In genomic region chr7:7375538-7375937, GRCh38 we compare ENCODE assay signal across 29 cellular contexts.
"Had no signal": no experiment of that assay in that cellular context is flagged by ENCODE, and none has a peak within 500 bp of the region (broad histone marks: within the 10 kb centered on the region; RNA-seq: fewer than 3 reads in every experiment).

No MANE protein-coding gene starts in this region.

- H3K27me3 ChIP-seq: neural progenitor cell, ovary, right lobe of liver, sigmoid colon, spleen, suprapubic skin, testis, tibial artery, transverse colon, upper lobe of right lung, uterus had no signal

- H3K27ac ChIP-seq: neural progenitor cell, ovary, psoas muscle, right lobe of liver, sigmoid colon, skin epidermis, spleen, suprapubic skin, testis, tibial artery, transverse colon, upper lobe of right lung, uterus had no signal

- H3K27me3 Mint-ChIP-seq: stimulated activated memory B cell treated with anti-CD40 and anti-IgM and Interleukin-4, amounts not matched to agents 10 μg/mL and 1 μg/mL and 100 μg/mL, for 72 hours; stimulated activated naive CD8-positive, alpha-beta T cell treated with anti-CD3 and anti-CD28 coated beads, Interleukin-15, amount 100 ng/mL, for 72 hours; type B pancreatic cell had no signal

- H3K4me1 Mint-ChIP-seq: neural progenitor cell; stimulated activated memory B cell treated with anti-CD40 and anti-IgM and Interleukin-4, amounts not matched to agents 10 μg/mL and 1 μg/mL and 100 μg/mL, for 72 hours; stimulated activated naive CD8-positive, alpha-beta T cell treated with anti-CD3 and anti-CD28 coated beads, Interleukin-15, amount 100 ng/mL, for 72 hours had no signal

- H3K4me3 Mint-ChIP-seq: naive thymus-derived CD4-positive, alpha-beta T cell; natural killer cell treated with Interleukin-12 subunit alpha and Interleukin-12 subunit beta and Interleukin-15 and Interleukin-18, amount 100 ng/mL, for 72 hours; neural progenitor cell; stimulated activated memory B cell treated with anti-CD40 and anti-IgM and Interleukin-4, amounts not matched to agents 10 μg/mL and 1 μg/mL and 100 μg/mL, for 72 hours; stimulated activated naive CD8-positive, alpha-beta T cell treated with anti-CD3 and anti-CD28 coated beads, Interleukin-15, amount 100 ng/mL, for 72 hours; type B pancreatic cell had no signal

- H2AFZ ChIP-seq: neural progenitor cell had no signal

- H3K36me3 ChIP-seq: neural progenitor cell, ovary, right lobe of liver, sigmoid colon, spleen, suprapubic skin, tibial artery, transverse colon, upper lobe of right lung, uterus had no signal

- H3K4me1 ChIP-seq: neural progenitor cell, psoas muscle, right lobe of liver, sigmoid colon, spleen, suprapubic skin, testis, tibial artery, transverse colon, upper lobe of right lung, uterus had no signal

- H3K27ac Mint-ChIP-seq: natural killer cell treated with Interleukin-12 subunit alpha and Interleukin-12 subunit beta and Interleukin-15 and Interleukin-18, amount 100 ng/mL, for 72 hours; neural progenitor cell; stimulated activated memory B cell treated with anti-CD40 and anti-IgM and Interleukin-4, amounts not matched to agents 10 μg/mL and 1 μg/mL and 100 μg/mL, for 72 hours had no signal

- ATAC-seq: naive thymus-derived CD4-positive, alpha-beta T cell; natural killer cell treated with Interleukin-12 subunit alpha and Interleukin-12 subunit beta and Interleukin-15 and Interleukin-18, amount 100 ng/mL, for 72 hours; psoas muscle; right cardiac atrium; right lobe of liver; stimulated activated memory B cell treated with anti-CD40 and anti-IgM and Interleukin-4, amounts not matched to agents 10 μg/mL and 1 μg/mL and 100 μg/mL, for 72 hours; stimulated activated naive CD8-positive, alpha-beta T cell treated with anti-CD3 and anti-CD28 coated beads, Interleukin-15, amount 100 ng/mL, for 72 hours; stimulated activated naive CD8-positive, alpha-beta T cell treated with anti-CD3 and anti-CD28 coated beads, Interleukin-15, Interleukin-2, amounts not matched to agents 100 U/mL and 50 U/mL, for 24 hours; upper lobe of right lung had no signal

- H3K36me3 Mint-ChIP-seq: naive thymus-derived CD4-positive, alpha-beta T cell; natural killer cell treated with Interleukin-12 subunit alpha and Interleukin-12 subunit beta and Interleukin-15 and Interleukin-18, amount 100 ng/mL, for 72 hours; neural progenitor cell; stimulated activated memory B cell treated with anti-CD40 and anti-IgM and Interleukin-4, amounts not matched to agents 10 μg/mL and 1 μg/mL and 100 μg/mL, for 72 hours; type B pancreatic cell had no signal

- DNase-seq: naive thymus-derived CD4-positive, alpha-beta T cell; occipital lobe; ovary; psoas muscle; right cardiac atrium; right lobe of liver; sigmoid colon; spleen; stimulated activated CD4-positive, alpha-beta T cell treated with anti-CD3 and anti-CD28 coated beads, Interleukin-12 subunit alpha, Interleukin-12 subunit beta, amount 100 ng/mL, for 4 hours; stimulated activated CD4-positive, alpha-beta T cell treated with anti-CD3 and anti-CD28 coated beads, Interleukin-1b, Interleukin-23, amount 100 ng/mL, for 48 hours; stimulated activated CD4-positive, alpha-beta T cell treated with anti-CD3 and anti-CD28 coated beads, Interleukin-4, amount 100 ng/mL, for 1 hour; stimulated activated CD4-positive, alpha-beta T cell treated with anti-CD3 and anti-CD28 coated beads, Interleukin-4, amount 100 ng/mL, for 4 hours; stimulated activated CD8-positive, alpha-beta memory T cell treated with anti-CD3 and anti-CD28 coated beads, Interleukin-4, amount 100 ng/mL, for 48 hours; stimulated activated naive CD4-positive, alpha-beta T cell; stimulated activated naive CD8-positive, alpha-beta T cell treated with anti-CD3 and anti-CD28 coated beads, Interleukin-15, amount 100 ng/mL, for 72 hours; stimulated activated naive CD8-positive, alpha-beta T cell treated with anti-CD3 and anti-CD28 coated beads, Interleukin-15, Interleukin-2, amounts not matched to agents 100 U/mL and 50 U/mL, for 24 hours; substantia nigra; testis; tibial artery; transverse colon; upper lobe of right lung; uterus had no signal

- H3K9me3 ChIP-seq: ovary, psoas muscle, right lobe of liver, sigmoid colon, spleen, suprapubic skin, testis, tibial artery, transverse colon, upper lobe of right lung, uterus had no signal

- H3K4me2 ChIP-seq: neural progenitor cell, smooth muscle cell had no signal

- H3K4me3 ChIP-seq: neural progenitor cell, ovary, psoas muscle, right lobe of liver, sigmoid colon, skin epidermis, smooth muscle cell, spleen, suprapubic skin, testis, tibial artery, transverse colon, upper lobe of right lung, uterus had no signal

- H3K9me3 Mint-ChIP-seq: natural killer cell treated with Interleukin-12 subunit alpha and Interleukin-12 subunit beta and Interleukin-15 and Interleukin-18, amount 100 ng/mL, for 72 hours; neural progenitor cell; stimulated activated memory B cell treated with anti-CD40 and anti-IgM and Interleukin-4, amounts not matched to agents 10 μg/mL and 1 μg/mL and 100 μg/mL, for 72 hours; stimulated activated naive CD8-positive, alpha-beta T cell treated with anti-CD3 and anti-CD28 coated beads, Interleukin-15, amount 100 ng/mL, for 72 hours; type B pancreatic cell had no signal
